28 cellular contexts compared by ENCODE assay signal in the genomic region with DNA sequence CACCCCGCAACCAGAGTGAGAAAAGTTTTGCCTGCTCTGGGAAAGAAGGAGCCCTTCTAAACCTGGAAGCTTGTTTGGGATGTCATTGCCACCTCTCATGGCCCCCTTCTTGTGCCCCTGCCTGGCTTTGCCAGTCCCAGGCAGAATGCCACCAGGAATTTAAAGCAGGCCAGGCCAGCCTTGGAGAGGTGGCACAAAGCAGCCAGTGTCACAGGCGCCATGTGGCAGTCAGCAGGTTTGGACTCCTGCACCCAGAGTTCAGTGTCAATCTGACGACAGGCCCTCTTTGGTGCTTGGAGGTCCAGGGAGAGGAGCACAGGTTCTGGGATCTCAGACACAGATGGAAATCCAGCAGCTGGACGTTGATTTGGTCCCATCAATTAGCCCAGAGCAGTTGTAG.
"Had no signal": no experiment of that assay in that cellular context is flagged by ENCODE, and none has a peak within 500 bp of the region (broad histone marks: within the 10 kb centered on the region; RNA-seq: fewer than 3 reads in every experiment).

No MANE protein-coding gene starts in this region.

- ATAC-seq: left lung; lower lobe of right lung; mucosa of descending colon; natural killer cell treated with Interleukin-12 subunit alpha and Interleukin-12 subunit beta and Interleukin-15 and Interleukin-18, amount 100 ng/mL, for 72 hours; pancreas; sciatic nerve; stimulated activated naive CD8-positive, alpha-beta T cell treated with anti-CD3 and anti-CD28 coated beads, Interleukin-15, amount 100 ng/mL, for 72 hours; upper lobe of right lung had no signal

- H3K36me3 ChIP-seq: left lung, lower lobe of right lung, neutrophil, pancreas, suprapubic skin, transverse colon, upper lobe of right lung, uterus had no signal

- H3K27ac ChIP-seq: dorsolateral prefrontal cortex, left lung, lower lobe of right lung, neutrophil, pancreas, suprapubic skin, transverse colon, upper lobe of right lung, uterus had no signal

- H3K27ac Mint-ChIP-seq: memory B cell; mesothelial cell of epicardium; natural killer cell treated with Interleukin-12 subunit alpha and Interleukin-12 subunit beta and Interleukin-15 and Interleukin-18, amount 100 ng/mL, for 72 hours; progenitor cell of endocrine pancreas had no signal

- DNase-seq: cerebellar nuclear complex; dorsolateral prefrontal cortex; effector CD4-positive, alpha-beta T cell; hippocampal formation; left cardiac atrium; left lung; lower lobe of right lung; mucosa of descending colon; naive B cell; pancreas; stimulated activated CD4-positive, alpha-beta T cell treated with anti-CD3 and anti-CD28 coated beads, Interleukin-12 subunit alpha, Interleukin-12 subunit beta, amount 100 ng/mL, for 4 hours; stimulated activated CD4-positive, alpha-beta T cell treated with anti-CD3 and anti-CD28 coated beads, Interleukin-1b, Interleukin-23, amount 100 ng/mL, for 48 hours; stimulated activated CD4-positive, alpha-beta T cell treated with anti-CD3 and anti-CD28 coated beads, Interleukin-4, amount 100 ng/mL, for 1 hour; stimulated activated CD8-positive, alpha-beta memory T cell treated with anti-CD3 and anti-CD28 coated beads, Interleukin-4, amount 100 ng/mL, for 48 hours; stimulated activated naive CD4-positive, alpha-beta T cell; stimulated activated naive CD8-positive, alpha-beta T cell treated with anti-CD3 and anti-CD28 coated beads, Interleukin-15, amount 100 ng/mL, for 72 hours; transverse colon; upper lobe of right lung; uterus had no signal

- H3K36me3 Mint-ChIP-seq: memory B cell; mesothelial cell of epicardium; naive B cell; natural killer cell treated with Interleukin-12 subunit alpha and Interleukin-12 subunit beta and Interleukin-15 and Interleukin-18, amount 100 ng/mL, for 72 hours had no signal

- H3K4me3 Mint-ChIP-seq: memory B cell; mesothelial cell of epicardium; naive B cell; natural killer cell treated with Interleukin-12 subunit alpha and Interleukin-12 subunit beta and Interleukin-15 and Interleukin-18, amount 100 ng/mL, for 72 hours; neural crest cell; stimulated activated naive CD8-positive, alpha-beta T cell treated with anti-CD3 and anti-CD28 coated beads, Interleukin-15, amount 100 ng/mL, for 72 hours had no signal

- H3K4me1 Mint-ChIP-seq: mesothelial cell of epicardium, naive B cell had no signal

- H3K4me3 ChIP-seq: dorsolateral prefrontal cortex, left lung, lower lobe of right lung, mucosa of descending colon, pancreas, smooth muscle cell, suprapubic skin, transverse colon, upper lobe of right lung, uterus had no signal

- H3K27me3 ChIP-seq: left lung, neutrophil, pancreas, suprapubic skin, transverse colon, upper lobe of right lung, uterus had no signal

- H3K9me3 ChIP-seq: left lung, lower lobe of right lung, mucosa of descending colon, neutrophil, pancreas, suprapubic skin, transverse colon, upper lobe of right lung, uterus had no signal

- H3K4me1 ChIP-seq: left lung, lower lobe of right lung, pancreas, transverse colon, upper lobe of right lung, uterus had no signal
